15 cellular contexts compared by ENCODE assay signal in the genomic region with DNA sequence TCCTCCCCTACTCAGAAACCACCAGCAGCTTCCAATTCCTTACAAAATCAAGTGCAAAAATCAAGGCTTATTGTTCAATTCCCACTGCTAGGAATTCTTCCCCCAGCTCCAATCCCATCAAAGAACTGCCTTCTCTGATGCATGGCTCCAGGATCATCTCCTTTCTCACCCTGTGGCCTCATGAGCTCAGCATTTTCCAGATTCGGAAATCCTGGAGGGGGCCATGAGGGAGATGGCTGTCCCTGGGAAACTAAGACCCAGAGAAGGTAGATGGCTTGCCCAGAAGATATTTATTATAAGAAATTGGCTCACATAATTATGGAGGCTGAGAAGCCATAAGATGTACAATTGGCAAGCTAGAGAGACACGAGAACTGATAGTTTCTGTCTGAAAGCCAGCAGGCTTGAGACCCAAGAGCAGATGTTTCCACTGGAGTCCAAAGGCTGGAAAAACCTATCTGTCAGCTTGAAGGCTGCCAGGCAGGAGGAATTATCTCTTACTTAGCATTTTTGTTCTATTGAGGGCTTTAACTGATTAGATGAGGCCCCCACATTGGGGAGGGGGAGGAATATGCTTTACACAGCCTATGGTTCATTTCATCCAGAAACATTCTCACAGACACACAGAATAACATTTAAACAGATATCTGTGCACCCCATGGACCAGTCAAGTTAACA. TPM values are rescaled to one million over a fixed set of nuclear protein-coding genes. Genes with fewer than 3 reads are reported as not detected.
DNase-seq lines count a peak whose midpoint lies in the region; ATAC-seq and TF ChIP-seq lines count a peak whose summit lies in the region.
"Had no signal": no experiment of that assay in that cellular context is flagged by ENCODE, and none has a peak within 500 bp of the region (broad histone marks: within the 10 kb centered on the region; RNA-seq: fewer than 3 reads in every experiment).

No MANE protein-coding gene starts in this region.

- H3K4me1 Mint-ChIP-seq in natural killer cell treated with Interleukin-12 subunit alpha and Interleukin-12 subunit beta and Interleukin-15 and Interleukin-18, amount 100 ng/mL, for 72 hours (ENCODE audit: low read depth in 2 of 2) = peaks cover 22 to 31% of the 10 kb centered on the region in 2 donors
- H3K4me1 Mint-ChIP-seq in natural killer cell = peaks cover 0 to 6% of the 10 kb centered on the region in 2 donors
- peaks cover 15% of the 10 kb centered on the region for H3K4me1 Mint-ChIP-seq in memory B cell
- H3K4me1 Mint-ChIP-seq in type B pancreatic cell (ENCODE audit: unreplicated experiment) = peaks cover 15% of the 10 kb centered on the region
- peaks cover 0 to 5% of the 10 kb centered on the region in 2 donors for H3K4me1 Mint-ChIP-seq in immature natural killer cell

- peak overlapping the region; percentile 21 for H3K4me3 Mint-ChIP-seq in natural killer cell treated with Interleukin-12 subunit alpha and Interleukin-12 subunit beta and Interleukin-15 and Interleukin-18, amount 100 ng/mL, for 72 hours
- H3K4me3 Mint-ChIP-seq in natural killer cell (no peak overlapping the region), memory B cell (no peak overlapping the region), type B pancreatic cell (peak overlapping the region; percentile 46), immature natural killer cell (no peak overlapping the region)

- H3K27ac Mint-ChIP-seq in natural killer cell treated with Interleukin-12 subunit alpha and Interleukin-12 subunit beta and Interleukin-15 and Interleukin-18, amount 100 ng/mL, for 72 hours = peak overlapping the region; percentile 64 to 73
- H3K27ac Mint-ChIP-seq in natural killer cell (peak overlapping the region in 1 of 2 donors; percentile 45), memory B cell (peak overlapping the region; percentile 86), type B pancreatic cell (peak overlapping the region; percentile 87), immature natural killer cell (peak overlapping the region in 3 of 6 donors; percentile 10 to 56 (median 14))

- no peak for DNase-seq in natural killer cell treated with Interleukin-12 subunit alpha and Interleukin-12 subunit beta and Interleukin-15 and Interleukin-18, amount 100 ng/mL, for 72 hours (ENCODE audit: low spot score)
- no peak for DNase-seq in natural killer cell
- DNase-seq in amniotic epithelial cell (ENCODE audit: low read depth) = peak; percentile 51
- DNase-seq in memory B cell (ENCODE audit: low spot score in 2 of 2) = no peak
- no peak for DNase-seq in type B pancreatic cell (ENCODE audit: extremely low spot score, unreplicated experiment)
- no peak for DNase-seq in retina
- no peak for DNase-seq in immature natural killer cell
- no peak for DNase-seq in gastrocnemius medialis
- DNase-seq: activated CD4-positive, CD25-positive, alpha-beta regulatory T cell treated with anti-CD3 and anti-CD28 coated beads, Interleukin-2, amount 50 U/mL, for 72 hours; activated naive CD4-positive, alpha-beta T cell treated with anti-CD3 and anti-CD28 coated beads, Interleukin-2, amount 50 U/mL, for 16 hours; cerebellar nuclear complex; DND-41; KG1; left ventricle myocardium inferior had no signal

- H3K36me3 Mint-ChIP-seq in natural killer cell treated with Interleukin-12 subunit alpha and Interleukin-12 subunit beta and Interleukin-15 and Interleukin-18, amount 100 ng/mL, for 72 hours = no peaks in the 10 kb centered on the region
- no peaks in the 10 kb centered on the region for H3K36me3 Mint-ChIP-seq in natural killer cell
- H3K36me3 Mint-ChIP-seq in memory B cell = peaks cover 11% of the 10 kb centered on the region
- peaks cover 4% of the 10 kb centered on the region for H3K36me3 Mint-ChIP-seq in type B pancreatic cell
- H3K36me3 Mint-ChIP-seq in immature natural killer cell = no peaks in the 10 kb centered on the region

- H3K9me3 ChIP-seq in gastrocnemius medialis = no peaks in the 10 kb centered on the region
- H3K9me3 ChIP-seq: neutrophil had no signal

- H3K4me3 ChIP-seq in gastrocnemius medialis = no peak overlapping the region
- H3K4me3 ChIP-seq: left ventricle myocardium inferior had no signal

- no peak overlapping the region for H3K27ac ChIP-seq in gastrocnemius medialis
- H3K27ac ChIP-seq: left ventricle myocardium inferior, neutrophil had no signal

- in situ Hi-C loops in gastrocnemius medialis (cut with MboI; ENCODE audit: low sequenced_read_pairs in 4 of 4) = no loop called here

- H3K36me3 ChIP-seq in gastrocnemius medialis = no peaks in the 10 kb centered on the region
- H3K36me3 ChIP-seq: left ventricle myocardium inferior, neutrophil had no signal

- TF ChIP-seq CTCF in natural killer cell (IDR thresholded peaks at IDR 0.05) (no peak), type B pancreatic cell (conservative IDR thresholded peaks at IDR 0.05) (no peak), gastrocnemius medialis (IDR thresholded peaks at IDR 0.05 in 4 of 5, conservative IDR thresholded peaks at IDR 0.05 in 1 of 5) (no peak)

- no peak for TF ChIP-seq POLR2A in gastrocnemius medialis (IDR thresholded peaks at IDR 0.05)

- no peak for ATAC-seq in natural killer cell treated with Interleukin-12 subunit alpha and Interleukin-12 subunit beta and Interleukin-15 and Interleukin-18, amount 100 ng/mL, for 72 hours
- ATAC-seq in natural killer cell (no peak), memory B cell (ENCODE audit: low read depth) (no peak), gastrocnemius medialis (no peak)

- intact Hi-C loops in natural killer cell (cut with micrococcal nuclease) (no loop called here), gastrocnemius medialis (cut with DNase I; ENCODE audit: low total_unique reads) (no loop called here)

- H3K9me3 Mint-ChIP-seq in natural killer cell treated with Interleukin-12 subunit alpha and Interleukin-12 subunit beta and Interleukin-15 and Interleukin-18, amount 100 ng/mL, for 72 hours = no peaks in the 10 kb centered on the region
- no peaks in the 10 kb centered on the region for H3K9me3 Mint-ChIP-seq in natural killer cell
- H3K9me3 Mint-ChIP-seq in memory B cell = no peaks in the 10 kb centered on the region
- H3K9me3 Mint-ChIP-seq in type B pancreatic cell = peaks cover 7% of the 10 kb centered on the region
- no peaks in the 10 kb centered on the region for H3K9me3 Mint-ChIP-seq in immature natural killer cell

- no peaks in the 10 kb centered on the region for H3K27me3 ChIP-seq in gastrocnemius medialis
- H3K27me3 ChIP-seq: neutrophil had no signal

- H3K27me3 Mint-ChIP-seq in natural killer cell treated with Interleukin-12 subunit alpha and Interleukin-12 subunit beta and Interleukin-15 and Interleukin-18, amount 100 ng/mL, for 72 hours = no peaks in the 10 kb centered on the region
- H3K27me3 Mint-ChIP-seq in natural killer cell (ENCODE audit: low read depth in 2 of 2) (no peaks in the 10 kb centered on the region), memory B cell (no peaks in the 10 kb centered on the region), type B pancreatic cell (no peaks in the 10 kb centered on the region), immature natural killer cell (ENCODE audit: low read depth in 3 of 3) (peaks cover 0 to 4% (median 0%) of the 10 kb centered on the region in 3 donors)

- H3K4me1 ChIP-seq in gastrocnemius medialis = peaks cover 0 to 4% of the 10 kb centered on the region in 2 donors

RNA-seq across cellular contexts. Expression of gene GADD45B, which starts 58.6 kb away (rescaled TPM):
- 100 to 1,000 TPM; 233 to 784 TPM for total RNA-seq in natural killer cell treated with Interleukin-12 subunit alpha and Interleukin-12 subunit beta and Interleukin-15 and Interleukin-18, amount 100 ng/mL, for 72 hours
- total RNA-seq in natural killer cell = 100 to 1,000 TPM; 198 to 247 (median 212) TPM
- 31.1 and 67.3 TPM in 2 replicates for total RNA-seq in type B pancreatic cell (ENCODE audit: low replicate concordance)
- polyA plus RNA-seq in immature natural killer cell = 100 to 1,000 TPM in 1 of 3 donors, 10 to 100 TPM in 2; 68.0 to 105 (median 72.9) TPM
- total RNA-seq in gastrocnemius medialis = 10 to 100 TPM; 32.2 to 48.7 (median 41.7) TPM

Comparison
In these comparisons a context has a peak if more than half of its experiments do, and no peak if none do; other contexts are left out.
1. H3K4me3 Mint-ChIP-seq: peak in natural killer cell treated with Interleukin-12 subunit alpha and Interleukin-12 subunit beta and Interleukin-15 and Interleukin-18, amount 100 ng/mL, for 72 hours (single experiment) and type B pancreatic cell (single experiment); none in natural killer cell (single experiment), memory B cell (single experiment) and immature natural killer cell (0 of 5).